Comparison of ENCODE assay signal across 26 cellular contexts in the genomic region with DNA sequence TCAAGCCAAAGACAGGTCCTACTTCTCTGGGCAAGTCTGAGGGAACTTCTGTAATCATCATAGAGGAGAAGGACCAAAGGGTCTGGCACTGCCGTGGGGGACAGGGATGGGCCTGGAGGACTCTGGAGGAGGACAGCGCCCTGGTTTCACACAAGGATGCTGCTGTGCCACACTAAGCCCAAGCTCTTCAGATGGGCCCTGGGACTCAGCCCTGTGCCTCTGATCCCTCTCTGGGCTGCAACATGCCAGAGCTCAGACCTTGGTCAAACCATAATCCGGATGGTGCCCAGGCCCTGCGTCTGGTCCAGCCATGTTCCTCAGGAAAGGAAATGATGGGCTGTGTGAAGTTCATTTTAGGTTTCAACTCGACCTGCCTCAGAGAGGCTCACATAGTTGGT.
DNase-seq lines count a peak whose midpoint lies in the region; ATAC-seq and TF ChIP-seq lines count a peak whose summit lies in the region.
"Had no signal": no experiment of that assay in that cellular context is flagged by ENCODE, and none has a peak within 500 bp of the region (broad histone marks: within the 10 kb centered on the region; RNA-seq: fewer than 3 reads in every experiment).

No MANE protein-coding gene starts in this region.

- no peaks in the 10 kb centered on the region for H3K4me1 Mint-ChIP-seq in activated CD4-positive, alpha-beta memory T cell treated with anti-CD3 and anti-CD28 coated beads, Interleukin-2, amount 10 ng/mL, durations not matched to agents 7 days and 5 days
- H3K4me1 Mint-ChIP-seq: naive B cell had no signal

- H3K9me3 ChIP-seq in neural cell (ENCODE audit: low read length), result peaks cover 4% of the 10 kb centered on the region
- H3K9me3 ChIP-seq: ascending aorta, psoas muscle, suprapubic skin had no signal

- TF ChIP-seq RAD21 in neural cell (conservative IDR thresholded peaks at IDR 0.05), result no peak

- H3K27me3 ChIP-seq in neural cell (ENCODE audit: insufficient read depth, low read depth, low read length), result no peaks in the 10 kb centered on the region
- H3K27me3 ChIP-seq: ascending aorta, cardiac muscle cell, heart right ventricle, suprapubic skin had no signal

- no peak overlapping the region for H3K9ac ChIP-seq in neural cell (ENCODE audit: low read length)
- H3K9ac ChIP-seq: KMS-11 had no signal

- CTCF ChIA-PET in activated CD4-positive, alpha-beta memory T cell treated with anti-CD3 and anti-CD28 coated beads, Interleukin-2, amount 10 ng/mL, durations not matched to agents 7 days and 5 days (lab: Charles Lee), result no interaction called here

- no peak overlapping the region for H2AFZ ChIP-seq in neural cell (ENCODE audit: low read depth, low read length)

- H3K27ac Mint-ChIP-seq in activated CD4-positive, alpha-beta memory T cell treated with anti-CD3 and anti-CD28 coated beads, Interleukin-2, amount 10 ng/mL, durations not matched to agents 7 days and 5 days, result no peak overlapping the region
- H3K27ac Mint-ChIP-seq: activated CD8-positive, alpha-beta T cell treated with anti-CD3 and anti-CD28 coated beads for 36 hours had no signal

- H3K9me3 Mint-ChIP-seq in activated CD4-positive, alpha-beta memory T cell treated with anti-CD3 and anti-CD28 coated beads, Interleukin-2, amount 10 ng/mL, durations not matched to agents 7 days and 5 days, result peaks cover 6% of the 10 kb centered on the region
- H3K9me3 Mint-ChIP-seq: activated CD8-positive, alpha-beta T cell treated with anti-CD3 and anti-CD28 coated beads for 36 hours had no signal

- peak; percentile 27 for DNase-seq in activated effector memory CD4-positive, alpha-beta T cell treated with anti-CD3 and anti-CD28 coated beads, Interleukin-2, amount 50 U/mL, for 16 hours
- DNase-seq in activated effector memory CD4-positive, alpha-beta T cell treated with Interleukin-2 at 50 U/mL for 16 hours, result no peak
- peak; percentile 61 for DNase-seq in coronary artery (ENCODE audit: low spot score)
- DNase-seq in ureter (ENCODE audit: low spot score), result peak; percentile 34
- no peak for DNase-seq in activated CD4-positive, alpha-beta memory T cell treated with anti-CD3 and anti-CD28 coated beads, Interleukin-2, amount 10 ng/mL, durations not matched to agents 7 days and 5 days
- no peak for DNase-seq in GM19240 (ENCODE audit: insufficient read length, low spot score)
- DNase-seq: 8988T; activated CD8-positive, alpha-beta T cell treated with anti-CD3 and anti-CD28 coated beads for 36 hours; effector memory CD4-positive, alpha-beta T cell; heart right ventricle; kidney; naive B cell; NCI-H1417; NCI-H2081 treated with DMSO at 0.1 percent for 48 hours; NCI-H226; psoas muscle; stimulated activated naive CD4-positive, alpha-beta T cell; T-helper 9 cell had no signal

- ATAC-seq in HG02981 (IDR thresholded peaks at IDR 0.05; ENCODE audit: unreplicated experiment), result no peak
- ATAC-seq: activated CD8-positive, alpha-beta T cell treated with anti-CD3 and anti-CD28 coated beads for 36 hours; heart right ventricle; psoas muscle had no signal

- H3F3A ChIP-seq in neural cell (ENCODE audit: insufficient read depth, low read length, poor library complexity, severe bottlenecking), result no peaks in the 10 kb centered on the region

- no peak overlapping the region for H3K4me2 ChIP-seq in neural cell (ENCODE audit: low read length)
- H3K4me2 ChIP-seq: KMS-11 had no signal

- TF ChIP-seq CTCF in coronary artery (IDR thresholded peaks at IDR 0.05) (no peak), neural cell (IDR thresholded peaks at IDR 0.05; ENCODE audit: poor library complexity, severe bottlenecking) (no peak)

- no peak overlapping the region for H3K27ac ChIP-seq in coronary artery
- peak overlapping the region; percentile 67 for H3K27ac ChIP-seq in neural cell (ENCODE audit: low read length)
- H3K27ac ChIP-seq: ascending aorta, C4-2B, cardiac muscle cell, heart right ventricle, KMS-11, psoas muscle, suprapubic skin had no signal

- no peaks in the 10 kb centered on the region for H3K36me3 ChIP-seq in neural cell (ENCODE audit: insufficient read depth, low read length)
- H3K36me3 ChIP-seq: ascending aorta, cardiac muscle cell, heart right ventricle, suprapubic skin had no signal

- POLR2A ChIA-PET in activated CD4-positive, alpha-beta memory T cell treated with anti-CD3 and anti-CD28 coated beads, Interleukin-2, amount 10 ng/mL, durations not matched to agents 7 days and 5 days (lab: Charles Lee), result no interaction called here

- no peaks in the 10 kb centered on the region for H3K9me2 ChIP-seq in neural cell (ENCODE audit: insufficient read depth, low read length)

- no peaks in the 10 kb centered on the region for H3K27me3 Mint-ChIP-seq in activated CD4-positive, alpha-beta memory T cell treated with anti-CD3 and anti-CD28 coated beads, Interleukin-2, amount 10 ng/mL, durations not matched to agents 7 days and 5 days
- H3K27me3 Mint-ChIP-seq: activated CD8-positive, alpha-beta T cell treated with anti-CD3 and anti-CD28 coated beads for 36 hours had no signal

- H3K4me3 ChIP-seq in coronary artery (no peak overlapping the region), neural cell (ENCODE audit: low read length) (no peak overlapping the region)
- H3K4me3 ChIP-seq: ascending aorta, cardiac muscle cell, heart right ventricle, psoas muscle, suprapubic skin had no signal

- H3K4me3 Mint-ChIP-seq in activated CD4-positive, alpha-beta memory T cell treated with anti-CD3 and anti-CD28 coated beads, Interleukin-2, amount 10 ng/mL, durations not matched to agents 7 days and 5 days, result no peak overlapping the region
- H3K4me3 Mint-ChIP-seq: activated CD8-positive, alpha-beta T cell treated with anti-CD3 and anti-CD28 coated beads for 36 hours; mesothelial cell of epicardium had no signal

- TF ChIP-seq EP300 in neural cell (conservative IDR thresholded peaks at IDR 0.05; ENCODE audit: poor library complexity, severe bottlenecking), result no peak

- no peaks in the 10 kb centered on the region for H3K36me3 Mint-ChIP-seq in activated CD4-positive, alpha-beta memory T cell treated with anti-CD3 and anti-CD28 coated beads, Interleukin-2, amount 10 ng/mL, durations not matched to agents 7 days and 5 days (ENCODE audit: low read depth)

- H4K20me1 ChIP-seq in neural cell (ENCODE audit: insufficient read depth), result no peaks in the 10 kb centered on the region

- no peaks in the 10 kb centered on the region for H3K79me2 ChIP-seq in neural cell (replicated peaks; ENCODE audit: insufficient read depth, low read length)

TF ChIP-seq in neural cell, 6 proteins besides CTCF, POLR2A, EP300 and RAD21:
- TF ChIP-seq MXI1 (conservative IDR thresholded peaks at IDR 0.05; ENCODE audit: poor library complexity, severe bottlenecking) (no peak), TAF1 (IDR thresholded peaks at IDR 0.05; ENCODE audit: low read depth) (no peak), SMC3 (conservative IDR thresholded peaks at IDR 0.05; ENCODE audit: poor library complexity) (no peak), EZH2 (IDR thresholded peaks at IDR 0.05; ENCODE audit: borderline replicate concordance, insufficient read depth, low read length, poor library complexity, severe bottlenecking) (no peak), POLR2AphosphoS5 (IDR thresholded peaks at IDR 0.05) (no peak)
- TF ChIP-seq, protein P1, sequence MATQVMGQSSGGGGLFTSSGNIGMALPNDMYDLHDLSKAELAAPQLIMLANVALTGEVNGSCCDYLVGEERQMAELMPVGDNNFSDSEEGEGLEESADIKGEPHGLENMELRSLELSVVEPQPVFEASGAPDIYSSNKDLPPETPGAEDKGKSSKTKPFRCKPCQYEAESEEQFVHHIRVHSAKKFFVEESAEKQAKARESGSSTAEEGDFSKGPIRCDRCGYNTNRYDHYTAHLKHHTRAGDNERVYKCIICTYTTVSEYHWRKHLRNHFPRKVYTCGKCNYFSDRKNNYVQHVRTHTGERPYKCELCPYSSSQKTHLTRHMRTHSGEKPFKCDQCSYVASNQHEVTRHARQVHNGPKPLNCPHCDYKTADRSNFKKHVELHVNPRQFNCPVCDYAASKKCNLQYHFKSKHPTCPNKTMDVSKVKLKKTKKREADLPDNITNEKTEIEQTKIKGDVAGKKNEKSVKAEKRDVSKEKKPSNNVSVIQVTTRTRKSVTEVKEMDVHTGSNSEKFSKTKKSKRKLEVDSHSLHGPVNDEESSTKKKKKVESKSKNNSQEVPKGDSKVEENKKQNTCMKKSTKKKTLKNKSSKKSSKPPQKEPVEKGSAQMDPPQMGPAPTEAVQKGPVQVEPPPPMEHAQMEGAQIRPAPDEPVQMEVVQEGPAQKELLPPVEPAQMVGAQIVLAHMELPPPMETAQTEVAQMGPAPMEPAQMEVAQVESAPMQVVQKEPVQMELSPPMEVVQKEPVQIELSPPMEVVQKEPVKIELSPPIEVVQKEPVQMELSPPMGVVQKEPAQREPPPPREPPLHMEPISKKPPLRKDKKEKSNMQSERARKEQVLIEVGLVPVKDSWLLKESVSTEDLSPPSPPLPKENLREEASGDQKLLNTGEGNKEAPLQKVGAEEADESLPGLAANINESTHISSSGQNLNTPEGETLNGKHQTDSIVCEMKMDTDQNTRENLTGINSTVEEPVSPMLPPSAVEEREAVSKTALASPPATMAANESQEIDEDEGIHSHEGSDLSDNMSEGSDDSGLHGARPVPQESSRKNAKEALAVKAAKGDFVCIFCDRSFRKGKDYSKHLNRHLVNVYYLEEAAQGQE (IDR thresholded peaks at IDR 0.05; ENCODE audit: borderline replicate concordance), result no peak

Comparison
In these comparisons a context has a peak if more than half of its experiments do, and no peak if none do; other contexts are left out.
1. DNase-seq: peak in activated effector memory CD4-positive, alpha-beta T cell treated with anti-CD3 and anti-CD28 coated beads, Interleukin-2, amount 50 U/mL, for 16 hours (single experiment), coronary artery (single experiment) and ureter (single experiment); none in activated effector memory CD4-positive, alpha-beta T cell treated with Interleukin-2 at 50 U/mL for 16 hours (single experiment), activated CD4-positive, alpha-beta memory T cell treated with anti-CD3 and anti-CD28 coated beads, Interleukin-2, amount 10 ng/mL, durations not matched to agents 7 days and 5 days (single experiment) and GM19240 (single experiment).